7 cellular contexts compared by ENCODE assay signal in the genomic region with DNA sequence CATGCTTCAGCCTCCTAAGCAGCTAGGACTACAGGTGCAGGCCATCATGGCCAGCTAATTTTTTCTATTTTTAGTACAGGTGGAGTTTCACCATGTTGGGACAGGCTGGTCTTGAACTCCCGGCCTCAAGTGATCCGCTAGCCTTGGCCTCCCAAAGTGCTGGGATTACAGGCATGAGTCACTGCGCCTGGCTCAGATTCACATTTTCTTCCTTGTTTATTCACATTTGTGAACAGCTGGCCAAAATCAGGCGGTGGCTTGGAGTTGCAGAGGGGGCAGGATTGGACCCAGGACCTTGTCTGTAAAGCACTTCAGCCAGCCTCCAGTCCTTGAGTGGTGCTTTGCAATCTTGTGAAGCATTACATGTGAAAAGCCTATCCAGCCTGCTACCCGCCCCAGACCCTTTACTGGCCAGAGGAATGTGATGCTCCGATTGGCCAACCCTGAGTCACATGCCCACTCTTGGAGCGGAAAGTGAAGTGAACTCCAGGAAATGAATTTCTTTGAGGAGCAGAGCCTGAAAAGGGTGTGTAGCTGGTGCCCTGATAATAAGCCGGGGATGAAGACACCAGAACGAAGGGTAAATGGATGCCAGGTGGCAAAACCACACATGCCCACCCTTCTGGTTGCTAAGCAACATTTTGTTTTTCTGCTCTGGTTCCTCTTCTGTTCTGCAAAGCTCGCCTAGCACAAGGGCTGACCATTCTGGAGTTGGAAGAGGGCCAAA.
DNase-seq lines count a peak whose midpoint lies in the region; ATAC-seq and TF ChIP-seq lines count a peak whose summit lies in the region.

No MANE protein-coding gene starts in this region.

- H3K27me3 ChIP-seq in cardiac muscle cell = no peaks in the 10 kb centered on the region

- no peaks in the 10 kb centered on the region for H3K9me3 ChIP-seq in cardiac muscle cell (ENCODE audit: low read depth)

- H3K4me1 ChIP-seq in cardiac muscle cell (ENCODE audit: low read depth) = peaks cover 13% of the 10 kb centered on the region

- H3K27ac ChIP-seq in cardiac muscle cell = peak overlapping the region; percentile 31

- no peaks in the 10 kb centered on the region for H3K36me3 ChIP-seq in cardiac muscle cell

- no peak overlapping the region for H3K4me3 ChIP-seq in cardiac muscle cell

- no peak for TF ChIP-seq CTCF in cardiac muscle cell (IDR thresholded peaks at IDR 0.05; ENCODE audit: low read depth, low read length)

- intact Hi-C loops in posterior vena cava (cut with DNase I) = no loop called here

- CTCF ChIA-PET in T-cell (lab: Charles Lee) = no interaction called here

- H3K4me3 Mint-ChIP-seq in T-cell = no peak overlapping the region

- no peaks in the 10 kb centered on the region for H3K27me3 Mint-ChIP-seq in T-cell

- H3K4me1 Mint-ChIP-seq in T-cell = peaks cover 50 to 81% (median 73%) of the 10 kb centered on the region in 3 donors

- POLR2A ChIA-PET in T-cell (lab: Charles Lee) = interaction anchor here in 1 of 2 donors (0.7 kb wide), 1 partner anchor 37 kb away, joined by 3 read pairs; no protein-coding TSS in a partner anchor

- ATAC-seq in GM18909 (IDR thresholded peaks at IDR 0.05; ENCODE audit: poor library complexity, unreplicated experiment) = peak; percentile 44
- ATAC-seq in T-cell (replicated peaks in 1 of 4) = peak in 1 of 4 experiments; percentile 47
- no peak for ATAC-seq in HG03196 (IDR thresholded peaks at IDR 0.05; ENCODE audit: unreplicated experiment)

- no peaks in the 10 kb centered on the region for H3K9me3 Mint-ChIP-seq in T-cell

- peak overlapping the region; percentile 78 to 94 for H3K27ac Mint-ChIP-seq in T-cell

- no peaks in the 10 kb centered on the region for H3K36me3 Mint-ChIP-seq in T-cell

- DNase-seq in NCI-H1436 (lab: John Stamatoyannopoulos, UW) (peak; percentile 81), T-cell (peak in 20 of 34 experiments; percentile 8 to 49 (median 18)), cardiac muscle cell (ENCODE audit: low read depth in 1 of 2, low spot score in 1 of 2) (peak; percentile 65 to 100), posterior vena cava (ENCODE audit: low spot score) (peak; percentile 96)
- DNase-seq in stimulated activated CD4-positive, alpha-beta T cell treated with anti-CD3 and anti-CD28 coated beads, Interleukin-15, amount 100 ng/mL, for 24 hours = no peak
